1 cellular context compared by ENCODE assay signal in the genomic region with DNA sequence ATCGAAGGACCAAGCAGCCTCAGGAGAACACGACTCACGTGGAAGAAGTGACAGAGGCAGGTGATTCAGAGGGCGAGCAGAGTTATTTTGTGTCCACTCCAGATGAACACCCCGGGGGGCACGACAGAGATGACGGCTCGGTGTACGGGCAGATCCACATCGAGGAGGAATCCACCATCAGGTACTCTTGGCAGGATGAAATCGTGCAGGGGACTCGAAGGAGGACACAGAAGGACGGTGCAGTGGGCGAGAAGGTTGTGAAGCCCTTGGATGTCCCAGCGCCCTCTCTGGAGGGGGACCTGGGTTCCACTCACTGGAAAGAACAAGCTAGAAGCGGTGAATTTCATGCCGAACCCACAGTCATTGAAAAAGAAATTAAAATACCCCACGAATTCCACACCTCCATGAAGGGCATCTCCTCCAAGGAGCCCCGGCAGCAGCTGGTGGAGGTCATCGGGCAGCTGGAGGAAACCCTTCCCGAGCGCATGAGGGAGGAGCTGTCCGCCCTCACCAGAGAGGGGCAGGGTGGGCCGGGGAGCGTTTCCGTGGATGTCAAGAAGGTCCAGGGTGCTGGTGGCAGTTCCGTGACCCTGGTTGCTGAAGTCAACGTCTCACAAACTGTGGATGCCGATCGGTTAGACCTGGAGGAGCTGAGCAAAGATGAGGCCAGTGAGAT.
TF ChIP-seq lines count a peak whose summit lies in the region.

No MANE protein-coding gene starts in this region.

TF ChIP-seq in H1, 55 proteins besides CTCF, POLR2A, EP300 and RAD21:
- TF ChIP-seq RBBP5 (IDR thresholded peaks at IDR 0.05; ENCODE audit: borderline replicate concordance, low read depth, low read length): no peak
- no peak for TF ChIP-seq ZNF274 (IDR thresholded peaks at IDR 0.05; ENCODE audit: borderline replicate concordance, extremely low read depth, low read length)
- no peak for TF ChIP-seq RNF2 (IDR thresholded peaks at IDR 0.05; ENCODE audit: borderline replicate concordance, low read depth, low read length, missing control alignments, poor library complexity, severe bottlenecking)
- no peak for TF ChIP-seq E2F6 (IDR thresholded peaks at IDR 0.05)
- TF ChIP-seq SIX5 (IDR thresholded peaks at IDR 0.05; ENCODE audit: low read depth, low read length): no peak
- TF ChIP-seq CTBP2 (IDR thresholded peaks at IDR 0.05; ENCODE audit: borderline replicate concordance, insufficient read depth, insufficient read length, low read length): no peak
- TF ChIP-seq, protein P1, sequence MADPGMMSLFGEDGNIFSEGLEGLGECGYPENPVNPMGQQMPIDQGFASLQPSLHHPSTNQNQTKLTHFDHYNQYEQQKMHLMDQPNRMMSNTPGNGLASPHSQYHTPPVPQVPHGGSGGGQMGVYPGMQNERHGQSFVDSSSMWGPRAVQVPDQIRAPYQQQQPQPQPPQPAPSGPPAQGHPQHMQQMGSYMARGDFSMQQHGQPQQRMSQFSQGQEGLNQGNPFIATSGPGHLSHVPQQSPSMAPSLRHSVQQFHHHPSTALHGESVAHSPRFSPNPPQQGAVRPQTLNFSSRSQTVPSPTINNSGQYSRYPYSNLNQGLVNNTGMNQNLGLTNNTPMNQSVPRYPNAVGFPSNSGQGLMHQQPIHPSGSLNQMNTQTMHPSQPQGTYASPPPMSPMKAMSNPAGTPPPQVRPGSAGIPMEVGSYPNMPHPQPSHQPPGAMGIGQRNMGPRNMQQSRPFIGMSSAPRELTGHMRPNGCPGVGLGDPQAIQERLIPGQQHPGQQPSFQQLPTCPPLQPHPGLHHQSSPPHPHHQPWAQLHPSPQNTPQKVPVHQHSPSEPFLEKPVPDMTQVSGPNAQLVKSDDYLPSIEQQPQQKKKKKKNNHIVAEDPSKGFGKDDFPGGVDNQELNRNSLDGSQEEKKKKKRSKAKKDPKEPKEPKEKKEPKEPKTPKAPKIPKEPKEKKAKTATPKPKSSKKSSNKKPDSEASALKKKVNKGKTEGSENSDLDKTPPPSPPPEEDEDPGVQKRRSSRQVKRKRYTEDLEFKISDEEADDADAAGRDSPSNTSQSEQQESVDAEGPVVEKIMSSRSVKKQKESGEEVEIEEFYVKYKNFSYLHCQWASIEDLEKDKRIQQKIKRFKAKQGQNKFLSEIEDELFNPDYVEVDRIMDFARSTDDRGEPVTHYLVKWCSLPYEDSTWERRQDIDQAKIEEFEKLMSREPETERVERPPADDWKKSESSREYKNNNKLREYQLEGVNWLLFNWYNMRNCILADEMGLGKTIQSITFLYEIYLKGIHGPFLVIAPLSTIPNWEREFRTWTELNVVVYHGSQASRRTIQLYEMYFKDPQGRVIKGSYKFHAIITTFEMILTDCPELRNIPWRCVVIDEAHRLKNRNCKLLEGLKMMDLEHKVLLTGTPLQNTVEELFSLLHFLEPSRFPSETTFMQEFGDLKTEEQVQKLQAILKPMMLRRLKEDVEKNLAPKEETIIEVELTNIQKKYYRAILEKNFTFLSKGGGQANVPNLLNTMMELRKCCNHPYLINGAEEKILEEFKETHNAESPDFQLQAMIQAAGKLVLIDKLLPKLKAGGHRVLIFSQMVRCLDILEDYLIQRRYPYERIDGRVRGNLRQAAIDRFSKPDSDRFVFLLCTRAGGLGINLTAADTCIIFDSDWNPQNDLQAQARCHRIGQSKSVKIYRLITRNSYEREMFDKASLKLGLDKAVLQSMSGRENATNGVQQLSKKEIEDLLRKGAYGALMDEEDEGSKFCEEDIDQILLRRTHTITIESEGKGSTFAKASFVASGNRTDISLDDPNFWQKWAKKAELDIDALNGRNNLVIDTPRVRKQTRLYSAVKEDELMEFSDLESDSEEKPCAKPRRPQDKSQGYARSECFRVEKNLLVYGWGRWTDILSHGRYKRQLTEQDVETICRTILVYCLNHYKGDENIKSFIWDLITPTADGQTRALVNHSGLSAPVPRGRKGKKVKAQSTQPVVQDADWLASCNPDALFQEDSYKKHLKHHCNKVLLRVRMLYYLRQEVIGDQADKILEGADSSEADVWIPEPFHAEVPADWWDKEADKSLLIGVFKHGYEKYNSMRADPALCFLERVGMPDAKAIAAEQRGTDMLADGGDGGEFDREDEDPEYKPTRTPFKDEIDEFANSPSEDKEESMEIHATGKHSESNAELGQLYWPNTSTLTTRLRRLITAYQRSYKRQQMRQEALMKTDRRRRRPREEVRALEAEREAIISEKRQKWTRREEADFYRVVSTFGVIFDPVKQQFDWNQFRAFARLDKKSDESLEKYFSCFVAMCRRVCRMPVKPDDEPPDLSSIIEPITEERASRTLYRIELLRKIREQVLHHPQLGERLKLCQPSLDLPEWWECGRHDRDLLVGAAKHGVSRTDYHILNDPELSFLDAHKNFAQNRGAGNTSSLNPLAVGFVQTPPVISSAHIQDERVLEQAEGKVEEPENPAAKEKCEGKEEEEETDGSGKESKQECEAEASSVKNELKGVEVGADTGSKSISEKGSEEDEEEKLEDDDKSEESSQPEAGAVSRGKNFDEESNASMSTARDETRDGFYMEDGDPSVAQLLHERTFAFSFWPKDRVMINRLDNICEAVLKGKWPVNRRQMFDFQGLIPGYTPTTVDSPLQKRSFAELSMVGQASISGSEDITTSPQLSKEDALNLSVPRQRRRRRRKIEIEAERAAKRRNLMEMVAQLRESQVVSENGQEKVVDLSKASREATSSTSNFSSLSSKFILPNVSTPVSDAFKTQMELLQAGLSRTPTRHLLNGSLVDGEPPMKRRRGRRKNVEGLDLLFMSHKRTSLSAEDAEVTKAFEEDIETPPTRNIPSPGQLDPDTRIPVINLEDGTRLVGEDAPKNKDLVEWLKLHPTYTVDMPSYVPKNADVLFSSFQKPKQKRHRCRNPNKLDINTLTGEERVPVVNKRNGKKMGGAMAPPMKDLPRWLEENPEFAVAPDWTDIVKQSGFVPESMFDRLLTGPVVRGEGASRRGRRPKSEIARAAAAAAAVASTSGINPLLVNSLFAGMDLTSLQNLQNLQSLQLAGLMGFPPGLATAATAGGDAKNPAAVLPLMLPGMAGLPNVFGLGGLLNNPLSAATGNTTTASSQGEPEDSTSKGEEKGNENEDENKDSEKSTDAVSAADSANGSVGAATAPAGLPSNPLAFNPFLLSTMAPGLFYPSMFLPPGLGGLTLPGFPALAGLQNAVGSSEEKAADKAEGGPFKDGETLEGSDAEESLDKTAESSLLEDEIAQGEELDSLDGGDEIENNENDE (IDR thresholded peaks at IDR 0.05; ENCODE audit: insufficient replicate concordance, low read length): no peak
